8 cellular contexts compared by ENCODE assay signal in genomic region chr3:53254810-53255359, GRCh38. TPM values are rescaled to one million over a fixed set of nuclear protein-coding genes. Genes with fewer than 3 reads are reported as not detected.
A peak's percentile ranks its signal among the peaks of the same experiment; 100 is the strongest.
DNase-seq lines count a peak whose midpoint lies in the region; ATAC-seq, FAIRE-seq and TF ChIP-seq lines count a peak whose summit lies in the region.

No MANE protein-coding gene starts in this region.

- 0% methylated on average over 11 of the region's 21 CpGs for WGBS in A549 (ENCODE audit: missing lambda C conversion rate)

- POLR2A ChIA-PET in A549 (lab: Yijun Ruan, JAX): interaction anchor here (0.6 to 2.9 kb wide), 5 partner anchors 15 to 34 kb away, joined by 3 to 22 read pairs (median 4); no protein-coding TSS in a partner anchor

- H2AFZ ChIP-seq in OCI-LY1 (ENCODE audit: low read length): no peak overlapping the region

- FAIRE-seq in A549 (lab: Jason Lieb, UNC): no peak

- H3K4me2 ChIP-seq in A549 (peak overlapping the region; percentile 74), OCI-LY1 (ENCODE audit: low read length) (peak overlapping the region; percentile 95)

- H3K36me3 ChIP-seq in OCI-LY1 (ENCODE audit: insufficient read depth, low read length): peaks cover 24% of the 10 kb centered on the region; the same call in 1 of the 2 replicates

- no peaks in the 10 kb centered on the region for H3K27me3 Mint-ChIP-seq in activated T-helper 2 cell treated with anti-CD3 and anti-CD28 coated beads, Interferon-gamma antibody, Interleukin-2, Interleukin-4, amounts not matched to agents 10 μg/mL and 5 μg/mL and 100 μg/mL, durations not matched to agents 14 hours and 24 hours and 36 hours (ENCODE audit: low read depth)
- H3K27me3 Mint-ChIP-seq in natural killer cell treated with Interleukin-12 subunit alpha and Interleukin-12 subunit beta and Interleukin-15 and Interleukin-18, amount 100 ng/mL, for 72 hours: no peaks in the 10 kb centered on the region

- in situ Hi-C loops in GM13977 (cut with MboI; ENCODE audit: low pct_unique_long_range_greater_than_20kb, low sequenced_read_pairs, unreplicated experiment): no loop called here

- H3K79me2 ChIP-seq in OCI-LY1 (ENCODE audit: insufficient read depth, low read length): peaks cover 56% of the 10 kb centered on the region

- H3K4me1 ChIP-seq in A549: peaks cover 37% of the 10 kb centered on the region
- H3K4me1 ChIP-seq in OCI-LY1 (ENCODE audit: insufficient read depth, low read length, severe bottlenecking): peaks cover 53% of the 10 kb centered on the region

- no peak for DNase-seq in A549 (ENCODE audit: low read depth in 1 of 2, low spot score in 1 of 2)
- DNase-seq in GM13977 (ENCODE audit: low spot score): peak; percentile 84
- DNase-seq in activated T-helper 2 cell treated with anti-CD3 and anti-CD28 coated beads, Interferon-gamma antibody, Interleukin-2, Interleukin-4, amounts not matched to agents 10 μg/mL and 5 μg/mL and 100 μg/mL, durations not matched to agents 14 hours and 24 hours and 36 hours (ENCODE audit: low spot score): peak; percentile 54
- peak; percentile 60 for DNase-seq in fibroblast of pulmonary artery (ENCODE audit: low read depth)
- DNase-seq in natural killer cell treated with Interleukin-12 subunit alpha and Interleukin-12 subunit beta and Interleukin-15 and Interleukin-18, amount 100 ng/mL, for 72 hours (ENCODE audit: low spot score): no peak
- peak; percentile 26 for DNase-seq in superior temporal gyrus (ENCODE audit: extremely low spot score)

- H3K27ac Mint-ChIP-seq in activated T-helper 2 cell treated with anti-CD3 and anti-CD28 coated beads, Interferon-gamma antibody, Interleukin-2, Interleukin-4, amounts not matched to agents 10 μg/mL and 5 μg/mL and 100 μg/mL, durations not matched to agents 14 hours and 24 hours and 36 hours: peak overlapping the region; percentile 85
- peak overlapping the region; percentile 50 to 65 for H3K27ac Mint-ChIP-seq in natural killer cell treated with Interleukin-12 subunit alpha and Interleukin-12 subunit beta and Interleukin-15 and Interleukin-18, amount 100 ng/mL, for 72 hours

- H3K4me3 Mint-ChIP-seq in activated T-helper 2 cell treated with anti-CD3 and anti-CD28 coated beads, Interferon-gamma antibody, Interleukin-2, Interleukin-4, amounts not matched to agents 10 μg/mL and 5 μg/mL and 100 μg/mL, durations not matched to agents 14 hours and 24 hours and 36 hours (ENCODE audit: low read depth): peak overlapping the region; percentile 91
- H3K4me3 Mint-ChIP-seq in natural killer cell treated with Interleukin-12 subunit alpha and Interleukin-12 subunit beta and Interleukin-15 and Interleukin-18, amount 100 ng/mL, for 72 hours: peak overlapping the region; percentile 92

- no peaks in the 10 kb centered on the region for H4K20me1 ChIP-seq in OCI-LY1 (ENCODE audit: insufficient read depth, low read length)

- H3K27ac ChIP-seq in A549 (peak overlapping the region; percentile 99 to 100), OCI-LY1 (ENCODE audit: low read depth, low read length, poor library complexity, severe bottlenecking) (peak overlapping the region; percentile 72)

- H3K36me3 Mint-ChIP-seq in activated T-helper 2 cell treated with anti-CD3 and anti-CD28 coated beads, Interferon-gamma antibody, Interleukin-2, Interleukin-4, amounts not matched to agents 10 μg/mL and 5 μg/mL and 100 μg/mL, durations not matched to agents 14 hours and 24 hours and 36 hours (ENCODE audit: low read depth): peaks cover 29% of the 10 kb centered on the region
- no peaks in the 10 kb centered on the region for H3K36me3 Mint-ChIP-seq in natural killer cell treated with Interleukin-12 subunit alpha and Interleukin-12 subunit beta and Interleukin-15 and Interleukin-18, amount 100 ng/mL, for 72 hours

- TF ChIP-seq CTCF in A549 (IDR thresholded peaks at IDR 0.05): no peak
- no peak for TF ChIP-seq CTCF in GM13977 (IDR thresholded peaks at IDR 0.05; ENCODE audit: extremely low read depth, insufficient read depth, missing control alignments)
- no peak for TF ChIP-seq CTCF in OCI-LY1 (IDR thresholded peaks at IDR 0.05; ENCODE audit: low read length)
- no peak for TF ChIP-seq CTCF in fibroblast of pulmonary artery (IDR thresholded peaks at IDR 0.05; ENCODE audit: low read length, missing control alignments)

- no peaks in the 10 kb centered on the region for H3F3A ChIP-seq in OCI-LY1 (ENCODE audit: insufficient read depth, low read length)

- no peak for TF ChIP-seq RAD21 in A549 (conservative IDR thresholded peaks at IDR 0.05 in 1 of 2, IDR thresholded peaks at IDR 0.05 in 1 of 2)

- H3K9ac ChIP-seq in OCI-LY1 (ENCODE audit: low read length): peak overlapping the region; percentile 95

- CTCF ChIA-PET in A549 (lab: Yijun Ruan, JAX): interaction anchor here (1.2 to 2.0 kb wide), 5 partner anchors 10 to 140 kb away, joined by 3 to 8 read pairs (median 4); no protein-coding TSS in a partner anchor

- TF ChIP-seq EP300 in A549 (IDR thresholded peaks at IDR 0.05): no peak

- H3K4me3 ChIP-seq in A549 (peak overlapping the region; percentile 100), OCI-LY1 (ENCODE audit: low read depth, low read length, poor library complexity, severe bottlenecking) (peak overlapping the region; percentile 92), fibroblast of pulmonary artery (replicated peaks; ENCODE audit: low read depth, low read length) (peak overlapping the region; percentile 97)

- ATAC-seq in A549: peak; percentile 55 to 58; a peak in 5 of 6 replicates
- ATAC-seq in HG03025 (IDR thresholded peaks at IDR 0.05; ENCODE audit: low FRiP score, unreplicated experiment): peak; percentile 45
- peak; percentile 29 to 54 for ATAC-seq in natural killer cell treated with Interleukin-12 subunit alpha and Interleukin-12 subunit beta and Interleukin-15 and Interleukin-18, amount 100 ng/mL, for 72 hours

- H3K27me3 ChIP-seq in OCI-LY1 (ENCODE audit: insufficient read depth, low read length): no peaks in the 10 kb centered on the region

- TF ChIP-seq POLR2A in A549 (IDR thresholded peaks at IDR 0.05; ENCODE audit: low read length): peak; percentile 20; the same call in 1 of the 2 replicates

- intact Hi-C loops in activated T-helper 2 cell treated with anti-CD3 and anti-CD28 coated beads, Interferon-gamma antibody, Interleukin-2, Interleukin-4, amounts not matched to agents 10 μg/mL and 5 μg/mL and 100 μg/mL, durations not matched to agents 14 hours and 24 hours and 36 hours (cut with micrococcal nuclease): loop anchor here (5.0 kb wide), 1 partner anchor 92 kb away; the partner anchor contains the start of gene DCP1A

- H3K9me3 ChIP-seq in A549 (no peaks in the 10 kb centered on the region), OCI-LY1 (ENCODE audit: low read length) (no peaks in the 10 kb centered on the region)

- peaks cover 29% of the 10 kb centered on the region for H3K4me1 Mint-ChIP-seq in activated T-helper 2 cell treated with anti-CD3 and anti-CD28 coated beads, Interferon-gamma antibody, Interleukin-2, Interleukin-4, amounts not matched to agents 10 μg/mL and 5 μg/mL and 100 μg/mL, durations not matched to agents 14 hours and 24 hours and 36 hours (ENCODE audit: low read depth)
- peaks cover 27% of the 10 kb centered on the region in 2 donors for H3K4me1 Mint-ChIP-seq in natural killer cell treated with Interleukin-12 subunit alpha and Interleukin-12 subunit beta and Interleukin-15 and Interleukin-18, amount 100 ng/mL, for 72 hours (ENCODE audit: low read depth in 2 of 2)

- no peaks in the 10 kb centered on the region for H3K9me2 ChIP-seq in OCI-LY1 (ENCODE audit: low read depth, low read length)

- no peaks in the 10 kb centered on the region for H3K9me3 Mint-ChIP-seq in activated T-helper 2 cell treated with anti-CD3 and anti-CD28 coated beads, Interferon-gamma antibody, Interleukin-2, Interleukin-4, amounts not matched to agents 10 μg/mL and 5 μg/mL and 100 μg/mL, durations not matched to agents 14 hours and 24 hours and 36 hours
- H3K9me3 Mint-ChIP-seq in natural killer cell treated with Interleukin-12 subunit alpha and Interleukin-12 subunit beta and Interleukin-15 and Interleukin-18, amount 100 ng/mL, for 72 hours: no peaks in the 10 kb centered on the region

TF ChIP-seq in A549, 52 proteins besides CTCF, POLR2A, EP300 and RAD21:
- TF ChIP-seq MAX (IDR thresholded peaks at IDR 0.05): peak; percentile 48; the same call in 1 of the 2 replicates
- TF ChIP-seq PHF8 (IDR thresholded peaks at IDR 0.05; ENCODE audit: borderline replicate concordance, low read depth): no peak
- TF ChIP-seq CHD4 (IDR thresholded peaks at IDR 0.05; ENCODE audit: borderline replicate concordance): no peak
- TF ChIP-seq E2F6 (IDR thresholded peaks at IDR 0.05; ENCODE audit: borderline replicate concordance, low read depth): no peak

RNA-seq across cellular contexts. Expression of gene TKT, which starts 0.9 kb away (rescaled TPM):
- polyA plus RNA-seq in A549 (2011; rRNA removed): 628 and 740 TPM in 2 replicates
- polyA plus RNA-seq in A549 (2012; cell fraction: cytosol; rRNA removed): 788 and 1,278 TPM in 2 replicates
- polyA plus RNA-seq in A549 (2012; cell fraction: nucleus; rRNA removed): 1,392 and 1,832 TPM in 2 replicates
- polyA plus RNA-seq in A549 (2017; fragmentation: RNase III; extraction: RNeasy Plus Mini Kit Qiagen cat#74134 plus additional on column Dnase treatment): 1,284 to 1,468 TPM (median 1,457 TPM) in 3 replicates
- 615 and 777 TPM in 2 replicates for polyA minus RNA-seq in A549 (2011; rRNA and poly(A)+ RNA removed)
- 363 and 374 TPM in 2 replicates for total RNA-seq in activated T-helper 2 cell treated with anti-CD3 and anti-CD28 coated beads, Interferon-gamma antibody, Interleukin-2, Interleukin-4, amounts not matched to agents 10 μg/mL and 5 μg/mL and 100 μg/mL, durations not matched to agents 14 hours and 24 hours and 36 hours
- total RNA-seq in natural killer cell treated with Interleukin-12 subunit alpha and Interleukin-12 subunit beta and Interleukin-15 and Interleukin-18, amount 100 ng/mL, for 72 hours: 100 to 1,000 TPM; 171 to 339 TPM

Comparison
In these comparisons a context has a peak if more than half of its experiments do, and no peak if none do; other contexts are left out.
1. DNase-seq: peak in GM13977 (single experiment), activated T-helper 2 cell treated with anti-CD3 and anti-CD28 coated beads, Interferon-gamma antibody, Interleukin-2, Interleukin-4, amounts not matched to agents 10 μg/mL and 5 μg/mL and 100 μg/mL, durations not matched to agents 14 hours and 24 hours and 36 hours (single experiment), fibroblast of pulmonary artery (single experiment) and superior temporal gyrus (single experiment); none in A549 (0 of 2) and natural killer cell treated with Interleukin-12 subunit alpha and Interleukin-12 subunit beta and Interleukin-15 and Interleukin-18, amount 100 ng/mL, for 72 hours (single experiment).
2. Peak in every context shown above with its lines, with median percentiles within 50 percentile points of each other: ATAC-seq and H3K4me3 ChIP-seq.